32 cellular contexts compared by ENCODE assay signal in genomic region chr4:105934381-105934780, GRCh38. TPM values are rescaled to one million over a fixed set of nuclear protein-coding genes. Genes with fewer than 3 reads are reported as not detected.
"Had no signal": no experiment of that assay in that cellular context is flagged by ENCODE, and none has a peak within 500 bp of the region (broad histone marks: within the 10 kb centered on the region; RNA-seq: fewer than 3 reads in every experiment).

No MANE protein-coding gene starts in this region.

- ATAC-seq: activated CD4-positive, CD25-positive, alpha-beta regulatory T cell treated with anti-CD3 and anti-CD28 coated beads, Interleukin-2, amount 50 U/mL, for 24 hours; activated CD8-positive, alpha-beta T cell treated with anti-CD3 and anti-CD28 coated beads for 36 hours; activated T-cell treated with anti-CD3 and anti-CD28 coated beads, Interleukin-2, amount 50 U/mL, for 4 hours; activated T-helper 17 cell treated with anti-CD3 and anti-CD28 coated beads, Interleukin-2, amount 50 U/mL, for 72 hours; gastroesophageal sphincter; heart right ventricle had no signal

- H3K27me3 ChIP-seq: brain microvascular endothelial cell, dorsolateral prefrontal cortex, esophagus muscularis mucosa, gastroesophageal sphincter, heart right ventricle had no signal

- H3K4me3 ChIP-seq: coronary artery, dorsolateral prefrontal cortex, esophagus muscularis mucosa, gastroesophageal sphincter, heart right ventricle had no signal

- H3K9me3 Mint-ChIP-seq: activated B cell treated with CpG ODN at 0.5 μM for 24 hours; activated CD8-positive, alpha-beta T cell treated with anti-CD3 and anti-CD28 coated beads for 36 hours; activated T-cell treated with anti-CD3 and anti-CD28 coated beads, Interleukin-2, amount 50 U/mL, for 4 hours; activated T-helper 17 cell treated with anti-CD3 and anti-CD28 coated beads, Interleukin-2, amount 50 U/mL, for 72 hours; central memory CD8-positive, alpha-beta T cell; dendritic cell treated with granulocyte-macrophage colony-stimulating factor and Interleukin-4, amounts not matched to agents 40 ng/mL and 50 ng/mL, for 4 days; T-helper 1 cell treated with Interleukin-12 subunit alpha and Interleukin-12 subunit beta and Interleukin-4 antibody, amounts not matched to agents 30 μg/mL and 1 μg/mL, for 36 hours had no signal

- H3K9me3 ChIP-seq: esophagus muscularis mucosa, gastroesophageal sphincter, heart right ventricle had no signal

- H3K4me3 Mint-ChIP-seq: activated B cell treated with CpG ODN at 0.5 μM for 24 hours; activated CD8-positive, alpha-beta T cell treated with anti-CD3 and anti-CD28 coated beads for 36 hours; activated naive CD8-positive, alpha-beta T cell; activated T-cell treated with anti-CD3 and anti-CD28 coated beads, Interleukin-2, amount 50 U/mL, for 4 hours; activated T-helper 17 cell treated with anti-CD3 and anti-CD28 coated beads, Interleukin-2, amount 50 U/mL, for 72 hours; central memory CD8-positive, alpha-beta T cell; dendritic cell treated with granulocyte-macrophage colony-stimulating factor and Interleukin-4, amounts not matched to agents 40 ng/mL and 50 ng/mL, for 4 days; T-helper 1 cell treated with Interleukin-12 subunit alpha and Interleukin-12 subunit beta and Interleukin-4 antibody, amounts not matched to agents 30 μg/mL and 1 μg/mL, for 36 hours had no signal

- H3K36me3 Mint-ChIP-seq: activated naive CD8-positive, alpha-beta T cell had no signal

- DNase-seq: activated B cell treated with CpG ODN at 0.5 μM for 24 hours; activated CD4-positive, alpha-beta T cell treated with anti-CD3 and anti-CD28 coated beads for 48 hours; activated CD4-positive, alpha-beta T cell treated with anti-CD3 and anti-CD28 coated beads, Interleukin-2, amount 50 U/mL, for 1 hour; activated CD4-positive, alpha-beta T cell treated with anti-CD3 and anti-CD28 coated beads, Interleukin-2, amount 50 U/mL, for 48 hours; activated CD8-positive, alpha-beta memory T cell treated with anti-CD3 and anti-CD28 coated beads for 24 hours; activated CD8-positive, alpha-beta T cell treated with anti-CD3 and anti-CD28 coated beads for 36 hours; activated effector memory CD4-positive, alpha-beta T cell treated with Interleukin-2 at 50 U/mL for 16 hours; activated gamma-delta T cell treated with Interleukin-2 at 50 U/mL for 16 hours; activated naive CD4-positive, alpha-beta T cell treated with anti-CD3 and anti-CD28 coated beads, Interleukin-2, amount 50 U/mL, for 16 hours; activated naive CD4-positive, alpha-beta T cell treated with Interleukin-2 at 50 U/mL for 16 hours; activated T-cell treated with anti-CD3 and anti-CD28 coated beads, Interleukin-2, amount 50 U/mL, for 4 hours; amniotic stem cell; anterior cingulate cortex; brain microvascular endothelial cell; dorsolateral prefrontal cortex; effector memory CD4-positive, alpha-beta T cell; erythroblast; foreskin melanocyte; heart right ventricle; T-helper 9 cell; WERI-Rb-1 had no signal

- H3K4me1 ChIP-seq: esophagus muscularis mucosa, heart right ventricle had no signal

- H3K27me3 Mint-ChIP-seq: activated B cell treated with CpG ODN at 0.5 μM for 24 hours; activated naive CD8-positive, alpha-beta T cell; central memory CD8-positive, alpha-beta T cell; dendritic cell treated with granulocyte-macrophage colony-stimulating factor and Interleukin-4, amounts not matched to agents 40 ng/mL and 50 ng/mL, for 4 days had no signal

- H3K4me1 Mint-ChIP-seq: activated B cell treated with CpG ODN at 0.5 μM for 24 hours; activated T-helper 17 cell treated with anti-CD3 and anti-CD28 coated beads, Interleukin-2, amount 50 U/mL, for 72 hours; central memory CD8-positive, alpha-beta T cell had no signal

- H3K36me3 ChIP-seq: brain microvascular endothelial cell, esophagus muscularis mucosa, heart right ventricle, WERI-Rb-1 had no signal

- H3K27ac ChIP-seq: brain microvascular endothelial cell, coronary artery, dorsolateral prefrontal cortex, esophagus muscularis mucosa, gastroesophageal sphincter, heart right ventricle, WERI-Rb-1 had no signal

- H3K27ac Mint-ChIP-seq: activated B cell treated with CpG ODN at 0.5 μM for 24 hours; activated CD8-positive, alpha-beta T cell treated with anti-CD3 and anti-CD28 coated beads for 36 hours; activated naive CD8-positive, alpha-beta T cell; activated T-helper 17 cell treated with anti-CD3 and anti-CD28 coated beads, Interleukin-2, amount 50 U/mL, for 72 hours; dendritic cell treated with granulocyte-macrophage colony-stimulating factor and Interleukin-4, amounts not matched to agents 40 ng/mL and 50 ng/mL, for 4 days; T-helper 1 cell treated with Interleukin-12 subunit alpha and Interleukin-12 subunit beta and Interleukin-4 antibody, amounts not matched to agents 30 μg/mL and 1 μg/mL, for 36 hours had no signal

RNA-seq across cellular contexts. Expression of gene NPNT, which starts 39.1 kb away (rescaled TPM):
- total RNA-seq: activated B cell treated with CpG ODN at 0.5 μM for 24 hours; activated CD8-positive, alpha-beta T cell treated with anti-CD3 and anti-CD28 coated beads for 36 hours; activated T-helper 17 cell treated with anti-CD3 and anti-CD28 coated beads, Interleukin-2, amount 50 U/mL, for 72 hours; fibroblast of villous mesenchyme; T-helper 2 cell treated with Interferon-gamma antibody and Interleukin-4, amounts not matched to agents 100 ng/mL and 5 ng/mL, for 36 hours had no signal
